In genomic region chr10:72015868-72016267, GRCh38 we compare ENCODE assay signal across 20 cellular contexts.
"Had no signal": no experiment of that assay in that cellular context is flagged by ENCODE, and none has a peak within 500 bp of the region (broad histone marks: within the 10 kb centered on the region; RNA-seq: fewer than 3 reads in every experiment).

No MANE protein-coding gene starts in this region.

- H3K9me3 ChIP-seq: gastroesophageal sphincter, prostate gland, stomach, thoracic aorta had no signal

- ATAC-seq: esophagus mucosa; gastroesophageal sphincter; left cardiac atrium; sciatic nerve; stimulated activated effector memory CD8-positive, alpha-beta T cell treated with anti-CD3 and anti-CD28 coated beads, Interleukin-12 subunit alpha, Interleukin-12 subunit beta, amount 100 ng/mL, for 72 hours had no signal

- H3K36me3 ChIP-seq: brain microvascular endothelial cell, prostate gland had no signal

- H3K4me1 ChIP-seq: prostate gland had no signal

- H3K27me3 ChIP-seq: brain microvascular endothelial cell, gastroesophageal sphincter, stomach had no signal

- H3K4me3 ChIP-seq: gastroesophageal sphincter, prostate gland, stomach, thoracic aorta had no signal

- H3K27ac ChIP-seq: brain microvascular endothelial cell, prostate gland had no signal

- DNase-seq: activated CD4-positive, alpha-beta T cell treated with anti-CD3 and anti-CD28 coated beads, Interleukin-2, amount 10 ng/mL, durations not matched to agents 7 days and 5 days; activated CD8-positive, alpha-beta memory T cell treated with anti-CD3 and anti-CD28 coated beads, Interleukin-2, amount 50 U/mL, for 4 hours; activated effector memory CD4-positive, alpha-beta T cell treated with anti-CD3 and anti-CD28 coated beads, Interleukin-2, amount 50 U/mL, for 16 hours; activated naive CD4-positive, alpha-beta T cell treated with anti-CD3 and anti-CD28 coated beads, Interleukin-2, amount 50 U/mL, for 16 hours; activated T-cell treated with anti-CD3 and anti-CD28 coated beads, Interleukin-2, amount 50 U/mL, for 48 hours; aorta; brain microvascular endothelial cell; central memory CD4-positive, alpha-beta T cell; cortex of kidney; effector CD4-positive, alpha-beta T cell; left cardiac atrium; midbrain; stimulated activated CD4-positive, alpha-beta T cell treated with anti-CD3 and anti-CD28 coated beads, Interleukin-4, amount 100 ng/mL, for 24 hours; stomach had no signal
